In the genomic region with DNA sequence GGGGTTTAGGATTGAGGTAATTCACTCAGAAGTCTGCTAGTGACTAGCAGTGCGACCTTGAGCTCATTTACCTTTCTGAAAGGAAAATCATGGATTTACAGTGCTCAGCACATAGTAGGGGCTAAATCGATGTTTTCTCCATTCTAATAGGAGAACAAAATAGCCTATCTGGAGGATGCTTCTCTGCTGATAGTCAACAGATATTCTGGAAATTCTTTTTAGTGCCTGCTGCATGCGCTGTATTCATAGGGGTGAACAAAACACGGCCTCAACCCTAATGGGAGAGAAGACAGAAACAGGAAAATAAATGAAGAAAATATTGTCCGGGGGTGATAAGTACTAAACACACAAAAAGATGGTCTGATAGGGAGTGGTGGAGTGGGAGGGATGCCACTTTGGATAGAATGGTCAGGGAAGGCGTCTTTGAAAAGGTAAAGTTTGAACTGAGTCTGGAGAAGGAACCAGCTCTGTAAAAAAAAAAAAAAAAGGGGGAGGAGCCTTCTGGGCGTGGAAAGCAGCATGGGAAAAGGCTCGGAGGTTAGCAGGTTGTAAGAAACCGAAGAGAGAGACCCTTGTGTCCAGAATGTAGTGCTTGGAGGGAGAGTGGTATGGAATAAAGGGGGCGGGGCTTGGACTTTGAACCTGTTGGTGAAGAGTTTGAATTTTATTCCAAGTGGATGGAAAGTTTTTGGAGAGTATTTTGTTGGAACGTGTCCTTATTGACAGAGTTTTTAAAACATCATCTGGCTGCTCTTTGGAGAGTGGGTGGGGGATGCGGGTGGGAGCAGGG, we compare ENCODE assay signal across 7 cellular contexts.
DNase-seq lines count a peak whose midpoint lies in the region; ATAC-seq and TF ChIP-seq lines count a peak whose summit lies in the region.

No MANE protein-coding gene starts in this region.

- peak overlapping the region; percentile 92 to 93 for H3K27ac ChIP-seq in coronary artery
- H3K27ac ChIP-seq in muscle layer of duodenum (ENCODE audit: low read length), result peak overlapping the region; percentile 99

- H3K4me1 ChIP-seq in muscle layer of duodenum (ENCODE audit: control insufficient read depth in 1 of 2, insufficient read depth in 2 of 2, low read length in 2 of 2), result peaks cover 22 to 55% of the 10 kb centered on the region in 2 donors

- in situ Hi-C loops in GM13976 (cut with MboI; ENCODE audit: low sequenced_read_pairs, unreplicated experiment), result no loop called here

- H3K36me3 ChIP-seq in GM06990 (ENCODE audit: control insufficient read depth, insufficient read depth, low read length) (peaks cover 6% of the 10 kb centered on the region; the same call in 1 of the 2 replicates), muscle layer of duodenum (ENCODE audit: control insufficient read depth in 1 of 2, insufficient read depth in 2 of 2, low read length in 2 of 2) (peaks cover 5 to 12% of the 10 kb centered on the region in 2 donors)

- no peak for TF ChIP-seq CTCF in GM06990 (IDR thresholded peaks at IDR 0.05; ENCODE audit: insufficient read depth, low read length, poor library complexity, severe bottlenecking)
- TF ChIP-seq CTCF in coronary artery (IDR thresholded peaks at IDR 0.05), result no peak
- TF ChIP-seq CTCF in GM13976 (IDR thresholded peaks at IDR 0.05; ENCODE audit: borderline replicate concordance, control extremely low read depth, extremely low read depth, insufficient read depth, missing control alignments), result no peak

- no peak for ATAC-seq in HG02885 (IDR thresholded peaks at IDR 0.05; ENCODE audit: poor library complexity, unreplicated experiment)

- no peaks in the 10 kb centered on the region for H3K9me3 ChIP-seq in muscle layer of duodenum (ENCODE audit: control insufficient read depth in 1 of 2, low read length in 2 of 2)

- H3K27me3 ChIP-seq in GM06990 (replicated peaks; ENCODE audit: control insufficient read depth, insufficient read depth, low read length), result no peaks in the 10 kb centered on the region
- H3K27me3 ChIP-seq in muscle layer of duodenum (ENCODE audit: low read depth, low read length), result no peaks in the 10 kb centered on the region

- peak overlapping the region; percentile 80 for H3K4me3 ChIP-seq in GM06990 (replicated peaks; ENCODE audit: low read depth, low read length)
- H3K4me3 ChIP-seq in coronary artery, result peak overlapping the region; percentile 82
- H3K4me3 ChIP-seq in muscle layer of duodenum (ENCODE audit: low read depth in 1 of 2, low read length in 2 of 2), result peak overlapping the region; percentile 83 to 95

- DNase-seq in GM06990 (ENCODE audit: extremely low read depth, insufficient read length), result no peak
- peak; percentile 49 for DNase-seq in NCI-H2227 treated with DMSO at 0.1 percent for 48 hours (lab: John Stamatoyannopoulos, UW)
- no peak for DNase-seq in coronary artery (ENCODE audit: low spot score)
- no peak for DNase-seq in GM13976 (ENCODE audit: low spot score)
- DNase-seq in GDM1 (lab: John Stamatoyannopoulos, UW), result no peak
